Comparison of ENCODE assay signal across 22 cellular contexts in genomic region chr1:7474143-7474490, GRCh38.
"Had no signal": no experiment of that assay in that cellular context is flagged by ENCODE, and none has a peak within 500 bp of the region (broad histone marks: within the 10 kb centered on the region; RNA-seq: fewer than 3 reads in every experiment).

No MANE protein-coding gene starts in this region.

- DNase-seq: Karpas-422, KG1, MG63, NCI-H1092, NCI-H1105 treated with DMSO at 0.1 percent for 48 hours, NCI-H1417 treated with DMSO at 0.1 percent for 48 hours, NCI-H146, NCI-H1694 treated with DMSO at 0.1 percent for 48 hours, NCI-H1930, NCI-H2081, NCI-H2107, NCI-H2227 treated with DMSO at 0.1 percent for 48 hours, NCI-H510A, NCI-H524 treated with DMSO at 0.1 percent for 48 hours, NCI-H69, NCI-H774, Right ventricle myocardium superior, RPMI8226, SIG-M5 had no signal

- H3K27ac ChIP-seq: SJSA1, SK-N-MC had no signal

- H3K36me3 ChIP-seq: MG63, SJSA1 had no signal

- FAIRE-seq: RCC 7860 had no signal

- H3K27me3 ChIP-seq: MG63, SJSA1 had no signal

- H3K9me3 ChIP-seq: MG63, SJSA1 had no signal

- H3K4me3 ChIP-seq: MG63, SJSA1, SK-N-MC had no signal
